18 cellular contexts compared by ENCODE assay signal in the genomic region with DNA sequence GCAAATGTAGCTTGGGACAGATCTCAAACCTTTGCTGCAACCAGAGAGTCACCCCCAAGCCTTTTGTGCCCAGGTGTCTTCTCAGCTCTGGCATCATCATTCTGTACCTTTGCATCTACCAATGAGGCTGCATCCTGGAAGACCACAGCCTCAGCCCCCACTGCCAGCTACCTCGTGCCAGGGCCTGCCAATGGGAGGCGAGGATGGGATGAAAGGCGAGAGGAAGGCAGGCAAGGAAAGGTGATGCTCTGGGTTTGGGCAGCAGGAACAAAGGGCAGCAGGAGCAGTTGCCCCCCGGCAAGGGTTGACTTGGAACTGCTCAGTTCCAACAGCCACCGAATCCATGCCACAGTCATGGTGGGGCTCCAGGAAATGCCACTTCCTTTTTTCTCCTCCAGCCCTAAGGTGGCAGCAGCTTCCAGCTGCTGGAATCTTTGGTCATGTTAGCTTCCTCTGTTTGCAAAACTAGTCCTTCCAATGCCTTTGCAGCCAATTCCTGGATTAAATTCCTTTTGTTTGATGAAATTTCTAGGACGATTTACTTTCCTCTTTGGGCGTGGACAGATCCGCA.
A peak's percentile ranks its signal among the peaks of the same experiment; 100 is the strongest.
DNase-seq lines count a peak whose midpoint lies in the region; ATAC-seq, FAIRE-seq and TF ChIP-seq lines count a peak whose summit lies in the region.
"Had no signal": no experiment of that assay in that cellular context is flagged by ENCODE, and none has a peak within 500 bp of the region (broad histone marks: within the 10 kb centered on the region; RNA-seq: fewer than 3 reads in every experiment).

No MANE protein-coding gene starts in this region.

- H3K4me1 ChIP-seq in vagina (no peaks in the 10 kb centered on the region), PC-3 (ENCODE audit: insufficient read depth, low read length) (no peaks in the 10 kb centered on the region)
- H3K4me1 ChIP-seq: HAP-1 had no signal

- DNase-seq in GM12891 (ENCODE audit: insufficient read length, low spot score), result no peak
- peak; percentile 53 for DNase-seq in MV-4-11 (lab: John Stamatoyannopoulos, UW)
- DNase-seq in medulla oblongata (ENCODE audit: extremely low spot score), result peak; percentile 3
- peak; percentile 62 to 84 for DNase-seq in vagina (ENCODE audit: extremely low spot score in 2 of 2)
- no peak for DNase-seq in NCI-H345 (lab: John Stamatoyannopoulos, UW)
- DNase-seq in PC-3, result no peak
- DNase-seq: C1 segment of cervical spinal cord; Calu3; CD4-positive, alpha-beta T cell; DMS 273 treated with DMSO at 0.1 percent for 48 hours; GOT3; HFFc6 had no signal

- no peak for FAIRE-seq in GM12891 (lab: Jason Lieb, UNC)
- FAIRE-seq: A204.1, GM12878, HepG2, HTR-8/SVneo had no signal

- H3K4me2 ChIP-seq in PC-3 (ENCODE audit: low read length), result no peak overlapping the region

- TF ChIP-seq CTCF in vagina (IDR thresholded peaks at IDR 0.05) (no peak), PC-3 (conservative IDR thresholded peaks at IDR 0.05; ENCODE audit: low read depth, low read length) (no peak)

- H3K36me3 ChIP-seq in vagina (no peaks in the 10 kb centered on the region), PC-3 (ENCODE audit: low read depth, low read length) (no peaks in the 10 kb centered on the region)
- H3K36me3 ChIP-seq: HAP-1 had no signal

- H4K20me1 ChIP-seq in PC-3 (ENCODE audit: low read length), result no peaks in the 10 kb centered on the region

- H3F3A ChIP-seq in PC-3 (ENCODE audit: low read length, unreplicated experiment), result no peaks in the 10 kb centered on the region

- no peaks in the 10 kb centered on the region for H3K79me2 ChIP-seq in PC-3 (ENCODE audit: low read length)

- CTCF ChIA-PET in PC-3 (lab: Charles Lee), result no interaction called here

- no peak for ATAC-seq in HG02571 (IDR thresholded peaks at IDR 0.05; ENCODE audit: unreplicated experiment)
- no peak for ATAC-seq in PC-3
- ATAC-seq: GM12878, HepG2 had no signal

- intact Hi-C loops in vagina (cut with DNase I) (no loop called here), PC-3 (cut with micrococcal nuclease) (no loop called here)

- BruUV-seq in PC-3 (replicated peaks; lab: Mats Ljungman, UMichigan), result no TSS peak

- POLR2A ChIA-PET in PC-3 (lab: Charles Lee; ENCODE audit: unreplicated experiment), result no interaction called here

- H2AFZ ChIP-seq in PC-3 (ENCODE audit: low read length), result no peak overlapping the region

- H3K27me3 ChIP-seq in vagina (no peaks in the 10 kb centered on the region), PC-3 (ENCODE audit: low read length) (no peaks in the 10 kb centered on the region)

- H3K4me3 ChIP-seq in vagina, result no peak overlapping the region
- H3K4me3 ChIP-seq in PC-3 (ENCODE audit: low read length), result no peak overlapping the region
- H3K4me3 ChIP-seq: GM12878, HAP-1 had no signal

- H3K9me3 ChIP-seq in vagina (no peaks in the 10 kb centered on the region), PC-3 (ENCODE audit: low read length) (no peaks in the 10 kb centered on the region; the same call in 1 of the 2 replicates)
- H3K9me3 ChIP-seq: HAP-1 had no signal

- H3K27ac ChIP-seq in vagina, result no peak overlapping the region
- H3K27ac ChIP-seq in PC-3 (ENCODE audit: low read length), result no peak overlapping the region

- no peaks in the 10 kb centered on the region for H3K9me2 ChIP-seq in PC-3 (replicated peaks; ENCODE audit: low read length)

- TF ChIP-seq POLR2A in GM12891 (IDR thresholded peaks at IDR 0.05; ENCODE audit: low read depth, low read length), result no peak
- no peak for TF ChIP-seq POLR2A in vagina (IDR thresholded peaks at IDR 0.05)

- no peak overlapping the region for H3K9ac ChIP-seq in PC-3 (ENCODE audit: low read length)

TF ChIP-seq in GM12891, 5 proteins besides CTCF, POLR2A, EP300 and RAD21:
- TF ChIP-seq SPI1 (IDR thresholded peaks at IDR 0.05; ENCODE audit: low read depth, low read length) (0 out of 2 replicates have a peak, but pooled peaks have one; percentile 2), TAF1 (IDR thresholded peaks at IDR 0.05; ENCODE audit: low read depth, low read length) (no peak)
TF ChIP-seq in GM12891: peak in this region for 1.

Comparison
In these comparisons a context has a peak if more than half of its experiments do, and no peak if none do; other contexts are left out.
1. DNase-seq: peak in MV-4-11 (single experiment), medulla oblongata (single experiment) and vagina (2 of 2); none in GM12891 (single experiment), NCI-H345 (single experiment) and PC-3 (single experiment).